ENCODE assay signal across 7 cellular contexts in genomic region chr5:91296102-91296501, GRCh38.
A peak's percentile ranks its signal among the peaks of the same experiment; 100 is the strongest.
DNase-seq lines count a peak whose midpoint lies in the region; ATAC-seq and TF ChIP-seq lines count a peak whose summit lies in the region.
"Not testable (repeated sequence)": the region's sequence is repeated elsewhere in the genome, so short reads cannot be mapped to it uniquely, and the experiment has no call there.

No MANE protein-coding gene starts in this region.

- H3K27me3 ChIP-seq in Panc1 (ENCODE audit: control insufficient read depth, insufficient read depth, low read length); thoracic aorta (replicated peaks; ENCODE audit: insufficient read depth): not testable (repeated sequence)

- ATAC-seq in Panc1: 0 out of 2 replicates have a peak, but pooled peaks have one; percentile 28
- peak; percentile 5 for ATAC-seq in Right ventricle myocardium superior (ENCODE audit: poor library complexity)
- peak; percentile 63 for ATAC-seq in sciatic nerve
- not testable (repeated sequence) for ATAC-seq in thoracic aorta (ENCODE audit: insufficient number of reproducible peaks, low FRiP score, low read depth)

- H3K4me1 ChIP-seq in Panc1 (ENCODE audit: control insufficient read depth, insufficient read depth, low read length): peaks cover 20% of the 10 kb centered on the region
- peaks cover 4 to 15% of the 10 kb centered on the region in 2 donors for H3K4me1 ChIP-seq in thoracic aorta (ENCODE audit: control insufficient read depth in 1 of 2, low read depth in 2 of 2)

- intact Hi-C loops in Panc1 (cut with micrococcal nuclease; ENCODE audit: unreplicated experiment); Right ventricle myocardium superior (cut with DNase I); sciatic nerve (cut with DNase I): not testable (repeated sequence)

- H3K27ac ChIP-seq in Panc1 (ENCODE audit: low read length) (peak overlapping the region; percentile 60), thoracic aorta (peak overlapping the region; percentile 35 to 63)

- BruUV-seq in Panc1 (replicated peaks; lab: Mats Ljungman, UMichigan): not testable (repeated sequence)

- not testable (repeated sequence) for H3K4me3 ChIP-seq in Panc1 (ENCODE audit: low read depth in 2 of 2, low read length in 2 of 2); thoracic aorta

- DNase-seq in AG20443 (ENCODE audit: low spot score) (peak; percentile 27), astrocyte of the hippocampus (ENCODE audit: low read depth, low spot score) (peak; percentile 16), myocyte (ENCODE audit: low read depth) (peak; percentile 47)
- DNase-seq in Panc1 (ENCODE audit: low read depth, low spot score); Right ventricle myocardium superior; sciatic nerve (ENCODE audit: low spot score); thoracic aorta (ENCODE audit: low spot score): not testable (repeated sequence)

- H3K36me3 ChIP-seq in Panc1 (ENCODE audit: control insufficient read depth, insufficient read depth, low read length); thoracic aorta: not testable (repeated sequence)

- CTCF ChIA-PET in Panc1 (lab: Charles Lee): not testable (repeated sequence)

- not testable (repeated sequence) for H3K9me3 ChIP-seq in Panc1 (ENCODE audit: control insufficient read depth, insufficient read depth, low read depth, low read length); thoracic aorta

- in situ Hi-C loops in Panc1 (cut with HindIII; ENCODE audit: low pct_unique_long_range_greater_than_20kb, low sequenced_read_pairs): not testable (repeated sequence)

- POLR2A ChIA-PET in Panc1 (lab: Charles Lee): interaction anchor here (1.2 kb wide), 1 partner anchor 20 kb away, joined by 3 read pairs; no protein-coding TSS in a partner anchor

- TF ChIP-seq CTCF in Panc1 (IDR thresholded peaks at IDR 0.05); thoracic aorta (IDR thresholded peaks at IDR 0.05): not testable (repeated sequence)
